Comparison of ENCODE assay signal across 17 cellular contexts in genomic region chr3:177420643-177421042, GRCh38.
A peak's percentile ranks its signal among the peaks of the same experiment; 100 is the strongest.
DNase-seq lines count a peak whose midpoint lies in the region; ATAC-seq and TF ChIP-seq lines count a peak whose summit lies in the region.
"Had no signal": no experiment of that assay in that cellular context is flagged by ENCODE, and none has a peak within 500 bp of the region (broad histone marks: within the 10 kb centered on the region; RNA-seq: fewer than 3 reads in every experiment).

No MANE protein-coding gene starts in this region.

- H3K4me1 ChIP-seq in adipocyte (ENCODE audit: control insufficient read depth, insufficient read depth, low read length) (peaks cover 16% of the 10 kb centered on the region), spleen (peaks cover 0 to 7% (median 0%) of the 10 kb centered on the region in 6 donors)

- WGBS in spleen, 5 donors = 79 to 85% (median 83%) methylated on average over 2 of the region's 2 CpGs

- intact Hi-C loops in spleen (cut with DNase I; ENCODE audit: low total_unique reads) = no loop called here

- H3K4me3 Mint-ChIP-seq in stimulated activated naive B cell treated with anti-CD40 and anti-IgM and Interleukin-4, amounts not matched to agents 10 μg/mL and 1 μg/mL and 100 μg/mL, for 72 hours = peak overlapping the region in 1 of 2 donors; percentile 2
- H3K4me3 Mint-ChIP-seq: activated naive CD8-positive, alpha-beta T cell; CD4-positive, alpha-beta memory T cell had no signal

- H3K36me3 Mint-ChIP-seq in stimulated activated naive B cell treated with anti-CD40 and anti-IgM and Interleukin-4, amounts not matched to agents 10 μg/mL and 1 μg/mL and 100 μg/mL, for 72 hours = no peaks in the 10 kb centered on the region
- H3K36me3 Mint-ChIP-seq: activated naive CD8-positive, alpha-beta T cell; CD4-positive, alpha-beta memory T cell; IgD-negative memory B cell had no signal

- H3K27me3 Mint-ChIP-seq in stimulated activated naive B cell treated with anti-CD40 and anti-IgM and Interleukin-4, amounts not matched to agents 10 μg/mL and 1 μg/mL and 100 μg/mL, for 72 hours = no peaks in the 10 kb centered on the region
- H3K27me3 Mint-ChIP-seq: activated naive CD8-positive, alpha-beta T cell; CD4-positive, alpha-beta memory T cell; IgD-negative memory B cell; stimulated activated naive CD8-positive, alpha-beta T cell treated with anti-CD3 and anti-CD28 coated beads, Interleukin-15, amount 100 ng/mL, for 72 hours had no signal

- no peak for TF ChIP-seq POLR2A in spleen (IDR thresholded peaks at IDR 0.05)

- peaks cover 30 to 49% of the 10 kb centered on the region in 2 donors for H3K4me1 Mint-ChIP-seq in stimulated activated naive B cell treated with anti-CD40 and anti-IgM and Interleukin-4, amounts not matched to agents 10 μg/mL and 1 μg/mL and 100 μg/mL, for 72 hours

- H3K9me3 ChIP-seq in adipocyte (ENCODE audit: control insufficient read depth, low read length) (no peaks in the 10 kb centered on the region), spleen (no peaks in the 10 kb centered on the region)
- H3K9me3 ChIP-seq: mucosa of descending colon had no signal

- H3K27ac Mint-ChIP-seq in stimulated activated naive B cell treated with anti-CD40 and anti-IgM and Interleukin-4, amounts not matched to agents 10 μg/mL and 1 μg/mL and 100 μg/mL, for 72 hours = no peak overlapping the region
- H3K27ac Mint-ChIP-seq: activated naive CD8-positive, alpha-beta T cell; CD4-positive, alpha-beta memory T cell; IgD-negative memory B cell had no signal

- H3K9me3 Mint-ChIP-seq in stimulated activated naive B cell treated with anti-CD40 and anti-IgM and Interleukin-4, amounts not matched to agents 10 μg/mL and 1 μg/mL and 100 μg/mL, for 72 hours = no peaks in the 10 kb centered on the region
- H3K9me3 Mint-ChIP-seq: IgD-negative memory B cell had no signal

- no peak overlapping the region for H3K27ac ChIP-seq in spleen

- H3K9ac ChIP-seq in adipocyte (ENCODE audit: low read length) = peak overlapping the region; percentile 5

- H3K4me3 ChIP-seq in adipocyte (ENCODE audit: low read length) = peak overlapping the region; percentile 16
- no peak overlapping the region for H3K4me3 ChIP-seq in spleen
- H3K4me3 ChIP-seq: mucosa of descending colon had no signal

- no peak for TF ChIP-seq CTCF in spleen (IDR thresholded peaks at IDR 0.05 in 8 of 11, conservative IDR thresholded peaks at IDR 0.05 in 3 of 11)

- ATAC-seq in stimulated activated naive B cell treated with anti-CD40 and anti-IgM and Interleukin-4, amounts not matched to agents 10 μg/mL and 1 μg/mL and 100 μg/mL, for 72 hours (replicated peaks) = no peak

- DNase-seq in AG08395 (ENCODE audit: low spot score) = peak; percentile 54
- DNase-seq in GM03348 (ENCODE audit: low spot score) = peak; percentile 55
- DNase-seq in adipocyte (ENCODE audit: low read depth) = peak; percentile 88
- DNase-seq in iris pigment epithelial cell (ENCODE audit: low read depth) = peak; percentile 86
- DNase-seq in spleen = no peak
- DNase-seq in stimulated activated CD4-positive, alpha-beta T cell treated with anti-CD3 and anti-CD28 coated beads, Interleukin-15, amount 100 ng/mL, for 24 hours = no peak
- no peak for DNase-seq in stimulated activated naive B cell treated with anti-CD40 and anti-IgM and Interleukin-4, amounts not matched to agents 10 μg/mL and 1 μg/mL and 100 μg/mL, for 72 hours
- no peak for DNase-seq in hypothalamus (lab: John Stamatoyannopoulos, UW)
- DNase-seq: CD4-positive, alpha-beta memory T cell; cortex of kidney; islet precursor cell; mucosa of descending colon; NCI-H748 treated with DMSO at 0.1 percent for 48 hours; Right ventricle myocardium superior had no signal

- no peaks in the 10 kb centered on the region for H3K36me3 ChIP-seq in adipocyte (ENCODE audit: control insufficient read depth, insufficient read depth, low read length, severe bottlenecking)
- no peaks in the 10 kb centered on the region for H3K36me3 ChIP-seq in spleen

- H3K27me3 ChIP-seq in adipocyte (replicated peaks; ENCODE audit: control insufficient read depth, insufficient read depth, low read length) = no peaks in the 10 kb centered on the region
- no peaks in the 10 kb centered on the region for H3K27me3 ChIP-seq in spleen (replicated peaks in 1 of 7)

Comparison
In these comparisons a context has a peak if more than half of its experiments do, and no peak if none do; other contexts are left out.
1. DNase-seq: peak in AG08395 (single experiment), GM03348 (single experiment), adipocyte (single experiment) and iris pigment epithelial cell (single experiment); none in spleen (single experiment), stimulated activated CD4-positive, alpha-beta T cell treated with anti-CD3 and anti-CD28 coated beads, Interleukin-15, amount 100 ng/mL, for 24 hours (single experiment), stimulated activated naive B cell treated with anti-CD40 and anti-IgM and Interleukin-4, amounts not matched to agents 10 μg/mL and 1 μg/mL and 100 μg/mL, for 72 hours (single experiment) and hypothalamus (0 of 51).